ENCODE assay signal across 11 cellular contexts in genomic region chr19:45864629-45865082, GRCh38. TPM values are rescaled to one million over a fixed set of nuclear protein-coding genes. Genes with fewer than 3 reads are reported as not detected.
DNase-seq lines count a peak whose midpoint lies in the region; ATAC-seq and FAIRE-seq lines count a peak whose summit lies in the region.
"Had no signal": no experiment of that assay in that cellular context is flagged by ENCODE, and none has a peak within 500 bp of the region (broad histone marks: within the 10 kb centered on the region; RNA-seq: fewer than 3 reads in every experiment).

No MANE protein-coding gene starts in this region.

- no peaks in the 10 kb centered on the region for H3K9me3 ChIP-seq in iPS-20b (ENCODE audit: insufficient read depth, low read depth, low read length)
- H3K9me3 ChIP-seq: neutrophil had no signal

- H3K4me3 ChIP-seq in iPS-20b (ENCODE audit: low read length): peak overlapping the region; percentile 86

- ATAC-seq in activated CD4-positive, alpha-beta T cell treated with anti-CD3 and anti-CD28 coated beads for 36 hours: no peak
- ATAC-seq in activated CD8-positive, alpha-beta T cell treated with anti-CD3 and anti-CD28 coated beads, Interleukin-2, amount 10 ng/mL, durations not matched to agents 7 days and 5 days: no peak
- no peak for ATAC-seq in stimulated activated effector memory CD8-positive, alpha-beta T cell treated with anti-CD3 and anti-CD28 coated beads, Interleukin-12 subunit alpha, Interleukin-12 subunit beta, amount 100 ng/mL, for 72 hours
- no peak for ATAC-seq in Right ventricle myocardium inferior

- H3K27me3 Mint-ChIP-seq in activated CD4-positive, alpha-beta T cell treated with anti-CD3 and anti-CD28 coated beads for 36 hours: peaks cover 17% of the 10 kb centered on the region
- H3K27me3 Mint-ChIP-seq in activated CD8-positive, alpha-beta T cell treated with anti-CD3 and anti-CD28 coated beads, Interleukin-2, amount 10 ng/mL, durations not matched to agents 7 days and 5 days (ENCODE audit: low read depth): peaks cover 24% of the 10 kb centered on the region

- peaks cover 9% of the 10 kb centered on the region for H3K4me1 ChIP-seq in iPS-20b (ENCODE audit: insufficient read depth, low read length)

- H3K9me3 Mint-ChIP-seq in activated CD4-positive, alpha-beta T cell treated with anti-CD3 and anti-CD28 coated beads for 36 hours (ENCODE audit: low read depth): no peaks in the 10 kb centered on the region
- no peaks in the 10 kb centered on the region for H3K9me3 Mint-ChIP-seq in activated CD8-positive, alpha-beta T cell treated with anti-CD3 and anti-CD28 coated beads, Interleukin-2, amount 10 ng/mL, durations not matched to agents 7 days and 5 days (ENCODE audit: insufficient read depth)
- H3K9me3 Mint-ChIP-seq in stimulated activated effector memory CD8-positive, alpha-beta T cell treated with anti-CD3 and anti-CD28 coated beads, Interleukin-12 subunit alpha, Interleukin-12 subunit beta, amount 100 ng/mL, for 72 hours: no peaks in the 10 kb centered on the region

- peaks cover 22% of the 10 kb centered on the region for H3K27me3 ChIP-seq in iPS-20b (ENCODE audit: insufficient read depth, low read length)

- CTCF ChIA-PET in activated CD4-positive, alpha-beta T cell treated with anti-CD3 and anti-CD28 coated beads for 36 hours (lab: Charles Lee): interaction anchor here (0.6 to 6.6 kb wide), 5 partner anchors 20 to 260 kb away, joined by 3 to 84 read pairs (median 3); partner anchors contain the start of genes IRF2BP1, MYPOP and QPCTL
- CTCF ChIA-PET in activated CD8-positive, alpha-beta T cell treated with anti-CD3 and anti-CD28 coated beads, Interleukin-2, amount 10 ng/mL, durations not matched to agents 7 days and 5 days (lab: Charles Lee): interaction anchor here (1.5 to 3.9 kb wide), 7 partner anchors 15 to 95 kb away, joined by 4 to 29 read pairs (median 19); partner anchors contain the start of genes IRF2BP1, MYPOP and SIX5

- H3K27ac Mint-ChIP-seq in activated CD4-positive, alpha-beta T cell treated with anti-CD3 and anti-CD28 coated beads for 36 hours: no peak overlapping the region
- H3K27ac Mint-ChIP-seq in activated CD8-positive, alpha-beta T cell treated with anti-CD3 and anti-CD28 coated beads, Interleukin-2, amount 10 ng/mL, durations not matched to agents 7 days and 5 days: peak overlapping the region; percentile 49
- peak overlapping the region; percentile 95 for H3K27ac Mint-ChIP-seq in stimulated activated effector memory CD8-positive, alpha-beta T cell treated with anti-CD3 and anti-CD28 coated beads, Interleukin-12 subunit alpha, Interleukin-12 subunit beta, amount 100 ng/mL, for 72 hours

- no peak for DNase-seq in activated CD4-positive, alpha-beta T cell treated with anti-CD3 and anti-CD28 coated beads for 36 hours
- DNase-seq in activated CD4-positive, alpha-beta T cell treated with anti-CD3 and anti-CD28 coated beads for 4 hours: no peak
- DNase-seq in activated CD8-positive, alpha-beta T cell treated with anti-CD3 and anti-CD28 coated beads, Interleukin-2, amount 10 ng/mL, durations not matched to agents 7 days and 5 days: no peak
- DNase-seq in stimulated activated effector memory CD8-positive, alpha-beta T cell treated with anti-CD3 and anti-CD28 coated beads, Interleukin-12 subunit alpha, Interleukin-12 subunit beta, amount 100 ng/mL, for 72 hours (ENCODE audit: low spot score in 2 of 2): no peak
- DNase-seq in islet precursor cell (no peak), RCC 7860 (ENCODE audit: low spot score) (no peak), Right ventricle myocardium inferior (ENCODE audit: missing footprints) (no peak)
- DNase-seq: NCI-H187 had no signal

- H3K4me1 Mint-ChIP-seq in activated CD4-positive, alpha-beta T cell treated with anti-CD3 and anti-CD28 coated beads for 36 hours: peaks cover 24% of the 10 kb centered on the region
- peaks cover 30% of the 10 kb centered on the region for H3K4me1 Mint-ChIP-seq in activated CD8-positive, alpha-beta T cell treated with anti-CD3 and anti-CD28 coated beads, Interleukin-2, amount 10 ng/mL, durations not matched to agents 7 days and 5 days (ENCODE audit: low read depth)
- H3K4me1 Mint-ChIP-seq in stimulated activated effector memory CD8-positive, alpha-beta T cell treated with anti-CD3 and anti-CD28 coated beads, Interleukin-12 subunit alpha, Interleukin-12 subunit beta, amount 100 ng/mL, for 72 hours: peaks cover 31% of the 10 kb centered on the region

- peaks cover 15% of the 10 kb centered on the region for H3K36me3 ChIP-seq in iPS-20b (ENCODE audit: insufficient read depth, low read depth, low read length)
- H3K36me3 ChIP-seq: neutrophil had no signal

- intact Hi-C loops in activated CD4-positive, alpha-beta T cell treated with anti-CD3 and anti-CD28 coated beads for 36 hours (cut with DNase I, micrococcal nuclease): loop anchor here (1.0 to 5.0 kb wide), 5 partner anchors 12 to 483 kb away; partner anchors contain the start of genes DMWD (in 1 of the 2) and PPP5C (in 1 of the 2)
- intact Hi-C loops in Right ventricle myocardium inferior (cut with DNase I): loop anchor here (5.0 kb wide), 1 partner anchor 92 kb away; no protein-coding TSS in a partner anchor

- no peak overlapping the region for H3K27ac ChIP-seq in iPS-20b (ENCODE audit: low read length)
- H3K27ac ChIP-seq: neutrophil had no signal

- POLR2A ChIA-PET in activated CD4-positive, alpha-beta T cell treated with anti-CD3 and anti-CD28 coated beads for 36 hours (lab: Charles Lee): interaction anchor here (2.3 kb wide), 1 partner anchor 21 kb away, joined by 23 read pairs; the partner anchor contains the start of gene IRF2BP1
- POLR2A ChIA-PET in activated CD8-positive, alpha-beta T cell treated with anti-CD3 and anti-CD28 coated beads, Interleukin-2, amount 10 ng/mL, durations not matched to agents 7 days and 5 days (lab: Charles Lee): interaction anchor here (0.7 to 2.1 kb wide), 2 partner anchors 22 to 130 kb away, joined by 3 to 11 read pairs; partner anchors contain the start of gene IRF2BP1

- peaks cover 6% of the 10 kb centered on the region for H3K36me3 Mint-ChIP-seq in activated CD4-positive, alpha-beta T cell treated with anti-CD3 and anti-CD28 coated beads for 36 hours (ENCODE audit: low read depth)
- peaks cover 10% of the 10 kb centered on the region for H3K36me3 Mint-ChIP-seq in activated CD8-positive, alpha-beta T cell treated with anti-CD3 and anti-CD28 coated beads, Interleukin-2, amount 10 ng/mL, durations not matched to agents 7 days and 5 days (ENCODE audit: low read depth)
- peaks cover 43% of the 10 kb centered on the region for H3K36me3 Mint-ChIP-seq in stimulated activated effector memory CD8-positive, alpha-beta T cell treated with anti-CD3 and anti-CD28 coated beads, Interleukin-12 subunit alpha, Interleukin-12 subunit beta, amount 100 ng/mL, for 72 hours

- peak overlapping the region; percentile 83; the same call in 1 of the 2 replicates for H3K9ac ChIP-seq in iPS-20b (ENCODE audit: low read depth, low read length)

- FAIRE-seq in RCC 7860 (lab: Jason Lieb, UNC): no peak

- peak overlapping the region; percentile 55 for H3K4me3 Mint-ChIP-seq in activated CD4-positive, alpha-beta T cell treated with anti-CD3 and anti-CD28 coated beads for 36 hours
- peak overlapping the region; percentile 38 for H3K4me3 Mint-ChIP-seq in activated CD8-positive, alpha-beta T cell treated with anti-CD3 and anti-CD28 coated beads, Interleukin-2, amount 10 ng/mL, durations not matched to agents 7 days and 5 days
- peak overlapping the region; percentile 94 for H3K4me3 Mint-ChIP-seq in stimulated activated effector memory CD8-positive, alpha-beta T cell treated with anti-CD3 and anti-CD28 coated beads, Interleukin-12 subunit alpha, Interleukin-12 subunit beta, amount 100 ng/mL, for 72 hours

RNA-seq across cellular contexts. Expression of gene FOXA3, which starts 0.5 kb away (rescaled TPM):
- under 1 TPM; 0.40 to 0.62 TPM for total RNA-seq in activated CD4-positive, alpha-beta T cell treated with anti-CD3 and anti-CD28 coated beads for 36 hours
- total RNA-seq in activated CD8-positive, alpha-beta T cell treated with anti-CD3 and anti-CD28 coated beads, Interleukin-2, amount 10 ng/mL, durations not matched to agents 7 days and 5 days: not detected
- not detected for total RNA-seq in Right ventricle myocardium inferior
- total RNA-seq: fibroblast of villous mesenchyme had no signal

RNA-seq across cellular contexts. Expression of gene SYMPK, which starts 1.7 kb away (rescaled TPM):
- 100 to 1,000 TPM; 108 to 128 TPM for total RNA-seq in activated CD4-positive, alpha-beta T cell treated with anti-CD3 and anti-CD28 coated beads for 36 hours
- total RNA-seq in activated CD8-positive, alpha-beta T cell treated with anti-CD3 and anti-CD28 coated beads, Interleukin-2, amount 10 ng/mL, durations not matched to agents 7 days and 5 days: 10 to 100 TPM; 97.3 to 98.3 TPM
- total RNA-seq in Right ventricle myocardium inferior: 29.9 TPM

RNA-seq across cellular contexts. Expression of gene IRF2BP1, which starts 21.3 kb away (rescaled TPM):
- total RNA-seq in activated CD4-positive, alpha-beta T cell treated with anti-CD3 and anti-CD28 coated beads for 36 hours: 10 to 100 TPM; 12.6 to 15.2 TPM
- 10 to 100 TPM; 18.0 to 19.1 TPM for total RNA-seq in activated CD8-positive, alpha-beta T cell treated with anti-CD3 and anti-CD28 coated beads, Interleukin-2, amount 10 ng/mL, durations not matched to agents 7 days and 5 days
- 19.9 TPM for total RNA-seq in Right ventricle myocardium inferior

RNA-seq across cellular contexts. Expression of gene MYPOP, which starts 37.8 kb away (rescaled TPM):
- total RNA-seq in activated CD4-positive, alpha-beta T cell treated with anti-CD3 and anti-CD28 coated beads for 36 hours: 1 to 10 TPM; 5.0 to 5.6 TPM
- total RNA-seq in activated CD8-positive, alpha-beta T cell treated with anti-CD3 and anti-CD28 coated beads, Interleukin-2, amount 10 ng/mL, durations not matched to agents 7 days and 5 days: 10 to 100 TPM; 10.4 to 11.3 TPM
- 16.0 TPM for total RNA-seq in Right ventricle myocardium inferior

RNA-seq across cellular contexts. Expression of gene RSPH6A, which starts 49.5 kb away (rescaled TPM):
- under 1 TPM; 0.21 to 0.23 TPM for total RNA-seq in activated CD4-positive, alpha-beta T cell treated with anti-CD3 and anti-CD28 coated beads for 36 hours
- under 1 TPM; 0.55 to 0.68 TPM for total RNA-seq in activated CD8-positive, alpha-beta T cell treated with anti-CD3 and anti-CD28 coated beads, Interleukin-2, amount 10 ng/mL, durations not matched to agents 7 days and 5 days
- not detected for total RNA-seq in Right ventricle myocardium inferior

Comparison
In these comparisons a context has a peak if more than half of its experiments do, and no peak if none do; other contexts are left out.
1. H3K4me3 Mint-ChIP-seq: peak in every context shown above with its lines; median percentile 94 in stimulated activated effector memory CD8-positive, alpha-beta T cell treated with anti-CD3 and anti-CD28 coated beads, Interleukin-12 subunit alpha, Interleukin-12 subunit beta, amount 100 ng/mL, for 72 hours; 55 in activated CD4-positive, alpha-beta T cell treated with anti-CD3 and anti-CD28 coated beads for 36 hours; 38 in activated CD8-positive, alpha-beta T cell treated with anti-CD3 and anti-CD28 coated beads, Interleukin-2, amount 10 ng/mL, durations not matched to agents 7 days and 5 days.